ENCODE assay signal across 17 cellular contexts in the genomic region with DNA sequence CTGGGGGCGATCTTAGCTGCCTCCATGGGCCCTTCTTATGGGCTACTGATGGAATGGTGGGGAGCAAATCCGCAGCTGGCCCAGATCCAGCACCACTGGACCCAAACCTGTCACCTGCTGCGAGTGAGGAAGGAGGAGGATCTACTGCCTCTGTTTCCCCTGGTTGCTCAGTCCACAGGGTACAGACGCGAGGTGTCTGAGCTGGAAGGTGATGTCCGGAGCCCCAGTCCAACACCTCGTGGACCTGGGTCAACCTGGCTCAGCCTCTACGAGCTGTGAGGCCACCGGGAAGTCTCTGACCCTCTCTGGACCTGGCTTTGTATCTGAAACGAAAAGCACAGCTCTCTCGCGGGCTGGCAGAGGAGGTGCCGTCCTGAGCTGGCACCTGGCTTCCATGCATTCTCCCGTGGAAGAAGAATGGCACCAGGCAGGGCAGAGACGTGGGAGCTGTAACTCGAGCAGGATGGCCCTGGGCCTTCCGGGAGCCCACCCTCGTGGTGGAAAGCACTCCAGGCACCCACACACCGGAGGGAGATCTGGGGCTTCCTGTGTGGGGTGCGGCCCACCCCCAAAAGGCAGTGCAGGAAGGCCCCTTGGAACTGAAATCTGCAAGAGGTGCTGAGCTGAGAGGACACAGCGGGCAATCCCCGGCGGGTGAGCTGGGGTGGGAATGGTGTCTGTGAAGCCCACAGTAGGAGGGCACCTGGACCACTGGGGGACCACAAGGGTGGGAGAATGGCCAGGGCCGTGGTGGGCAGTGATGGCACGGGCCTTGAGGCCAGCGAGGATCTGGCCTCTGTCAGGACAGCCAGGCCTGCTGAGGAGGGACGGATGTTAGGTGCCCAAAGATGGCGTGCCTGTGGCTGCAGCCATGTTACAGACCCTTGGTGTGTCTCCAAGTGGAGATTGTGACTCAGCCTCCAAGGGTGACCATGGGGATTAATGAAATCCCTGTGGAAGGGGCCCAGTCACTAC.
"Had no signal": no experiment of that assay in that cellular context is flagged by ENCODE, and none has a peak within 500 bp of the region (broad histone marks: within the 10 kb centered on the region; RNA-seq: fewer than 3 reads in every experiment).

No MANE protein-coding gene starts in this region.

- H3K36me3 ChIP-seq: cardiac muscle cell, colonic mucosa, heart right ventricle, left lung, neural progenitor cell, upper lobe of left lung had no signal

- H3K27me3 Mint-ChIP-seq: activated CD4-positive, alpha-beta memory T cell treated with anti-CD3 and anti-CD28 coated beads, Interleukin-2, amount 10 ng/mL, durations not matched to agents 7 days and 5 days had no signal

- H3K36me3 Mint-ChIP-seq: activated naive CD8-positive, alpha-beta T cell treated with anti-CD3 and anti-CD28 coated beads, Interleukin-2, amount 10 ng/mL, durations not matched to agents 7 days and 5 days; neural progenitor cell; stimulated activated naive B cell treated with anti-CD40 and anti-IgM and Interleukin-4, amounts not matched to agents 10 μg/mL and 1 μg/mL and 100 μg/mL, for 72 hours had no signal

- H3K9me3 Mint-ChIP-seq: activated CD4-positive, alpha-beta memory T cell treated with anti-CD3 and anti-CD28 coated beads, Interleukin-2, amount 10 ng/mL, durations not matched to agents 7 days and 5 days; activated naive CD8-positive, alpha-beta T cell treated with anti-CD3 and anti-CD28 coated beads, Interleukin-2, amount 10 ng/mL, durations not matched to agents 7 days and 5 days; activated T-cell treated with anti-CD3 and anti-CD28 coated beads, Interleukin-2, amount 50 U/mL, for 72 hours; neural progenitor cell; stimulated activated naive B cell treated with anti-CD40 and anti-IgM and Interleukin-4, amounts not matched to agents 10 μg/mL and 1 μg/mL and 100 μg/mL, for 72 hours had no signal

- H3K4me1 ChIP-seq: colonic mucosa, parathyroid adenoma had no signal

- H3K27ac Mint-ChIP-seq: activated CD4-positive, alpha-beta memory T cell treated with anti-CD3 and anti-CD28 coated beads, Interleukin-2, amount 10 ng/mL, durations not matched to agents 7 days and 5 days; activated naive CD8-positive, alpha-beta T cell treated with anti-CD3 and anti-CD28 coated beads, Interleukin-2, amount 10 ng/mL, durations not matched to agents 7 days and 5 days; activated T-cell treated with anti-CD3 and anti-CD28 coated beads, Interleukin-2, amount 50 U/mL, for 72 hours; neural progenitor cell; stimulated activated naive B cell treated with anti-CD40 and anti-IgM and Interleukin-4, amounts not matched to agents 10 μg/mL and 1 μg/mL and 100 μg/mL, for 72 hours had no signal

- DNase-seq: activated CD4-positive, alpha-beta memory T cell treated with anti-CD3 and anti-CD28 coated beads, Interleukin-2, amount 10 ng/mL, durations not matched to agents 7 days and 5 days; activated gamma-delta T cell treated with Interleukin-2 at 50 U/mL for 16 hours; activated naive CD8-positive, alpha-beta T cell treated with anti-CD3 and anti-CD28 coated beads, Interleukin-2, amount 10 ng/mL, durations not matched to agents 7 days and 5 days; activated T-cell treated with anti-CD3 and anti-CD28 coated beads, Interleukin-2, amount 50 U/mL, for 72 hours; anterior cingulate cortex; colonic mucosa; foreskin melanocyte; stimulated activated CD4-positive, alpha-beta T cell treated with anti-CD3 and anti-CD28 coated beads, Interleukin-1b, Interleukin-23, amount 100 ng/mL, for 48 hours; stimulated activated naive B cell treated with anti-CD40 and anti-IgM and Interleukin-4, amounts not matched to agents 10 μg/mL and 1 μg/mL and 100 μg/mL, for 72 hours; substantia nigra; SW 1271 had no signal

- H3K4me3 ChIP-seq: cardiac muscle cell, colonic mucosa, heart right ventricle, left lung, neural progenitor cell, upper lobe of left lung had no signal

- H3K27me3 ChIP-seq: cardiac muscle cell, colonic mucosa, neural progenitor cell, upper lobe of left lung had no signal

- H3K9me3 ChIP-seq: colonic mucosa, heart right ventricle, left lung, upper lobe of left lung had no signal

- H3K27ac ChIP-seq: cardiac muscle cell, colonic mucosa, heart right ventricle, left lung, neural progenitor cell, parathyroid adenoma, upper lobe of left lung had no signal

- ATAC-seq: activated T-cell treated with anti-CD3 and anti-CD28 coated beads, Interleukin-2, amount 50 U/mL, for 72 hours; heart right ventricle; left lung; stimulated activated naive B cell treated with anti-CD40 and anti-IgM and Interleukin-4, amounts not matched to agents 10 μg/mL and 1 μg/mL and 100 μg/mL, for 72 hours had no signal

- H3K4me3 Mint-ChIP-seq: activated CD4-positive, alpha-beta memory T cell treated with anti-CD3 and anti-CD28 coated beads, Interleukin-2, amount 10 ng/mL, durations not matched to agents 7 days and 5 days; activated naive CD8-positive, alpha-beta T cell treated with anti-CD3 and anti-CD28 coated beads, Interleukin-2, amount 10 ng/mL, durations not matched to agents 7 days and 5 days; activated T-cell treated with anti-CD3 and anti-CD28 coated beads, Interleukin-2, amount 50 U/mL, for 72 hours; neural progenitor cell; stimulated activated naive B cell treated with anti-CD40 and anti-IgM and Interleukin-4, amounts not matched to agents 10 μg/mL and 1 μg/mL and 100 μg/mL, for 72 hours had no signal

- H3K4me1 Mint-ChIP-seq: activated CD4-positive, alpha-beta memory T cell treated with anti-CD3 and anti-CD28 coated beads, Interleukin-2, amount 10 ng/mL, durations not matched to agents 7 days and 5 days; activated naive CD8-positive, alpha-beta T cell treated with anti-CD3 and anti-CD28 coated beads, Interleukin-2, amount 10 ng/mL, durations not matched to agents 7 days and 5 days; stimulated activated naive B cell treated with anti-CD40 and anti-IgM and Interleukin-4, amounts not matched to agents 10 μg/mL and 1 μg/mL and 100 μg/mL, for 72 hours had no signal
